22 cellular contexts compared by ENCODE assay signal in the genomic region with DNA sequence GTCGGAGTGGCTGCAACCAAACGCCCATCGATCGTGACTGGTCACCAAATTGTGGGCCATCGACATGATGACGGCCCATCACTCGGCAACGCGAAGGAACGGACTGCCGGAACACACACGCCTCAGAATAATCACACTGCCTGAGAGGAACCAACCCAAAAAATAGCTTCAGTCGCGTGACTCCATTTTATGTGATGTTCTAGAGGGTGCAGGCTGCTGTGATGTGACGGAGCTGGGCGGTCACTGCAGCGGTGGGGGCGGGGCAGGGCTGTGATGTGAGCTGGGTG.
"Had no signal": no experiment of that assay in that cellular context is flagged by ENCODE, and none has a peak within 500 bp of the region (broad histone marks: within the 10 kb centered on the region; RNA-seq: fewer than 3 reads in every experiment).

No MANE protein-coding gene starts in this region.

- H3K9me3 Mint-ChIP-seq: natural killer cell treated with Interleukin-12 subunit alpha and Interleukin-12 subunit beta and Interleukin-15 and Interleukin-18, amount 100 ng/mL, for 72 hours; neural progenitor cell; stimulated activated memory B cell treated with anti-CD40 and anti-IgM and Interleukin-4, amounts not matched to agents 10 μg/mL and 1 μg/mL and 100 μg/mL, for 72 hours; stimulated activated naive CD8-positive, alpha-beta T cell treated with anti-CD3 and anti-CD28 coated beads, Interleukin-15, Interleukin-2, amounts not matched to agents 100 ng/mL and 50 ng/mL, for 24 hours had no signal

- H3K36me3 ChIP-seq: colonic mucosa, neural progenitor cell, pancreas, prostate gland, right lobe of liver, tibial nerve had no signal

- H3K4me1 ChIP-seq: foreskin keratinocyte, pancreas, prostate gland had no signal

- DNase-seq: cerebellar nuclear complex; colonic mucosa; dermis blood vessel endothelial cell; erythroblast; foreskin keratinocyte; head of caudate nucleus; left colon; left ventricle myocardium superior; mammary epithelial cell; occipital lobe; right lobe of liver; stimulated activated CD4-positive, alpha-beta T cell treated with anti-CD3 and anti-CD28 coated beads, Interleukin-15, amount 100 ng/mL, for 24 hours; stimulated activated CD4-positive, alpha-beta T cell treated with anti-CD3 and anti-CD28 coated beads, Interleukin-1b, Interleukin-23, amount 100 ng/mL, for 48 hours; stimulated activated CD4-positive, alpha-beta T cell treated with anti-CD3 and anti-CD28 coated beads, Interleukin-4, amount 100 ng/mL, for 24 hours had no signal

- H3K36me3 Mint-ChIP-seq: natural killer cell treated with Interleukin-12 subunit alpha and Interleukin-12 subunit beta and Interleukin-15 and Interleukin-18, amount 100 ng/mL, for 72 hours; neural progenitor cell; stimulated activated memory B cell treated with anti-CD40 and anti-IgM and Interleukin-4, amounts not matched to agents 10 μg/mL and 1 μg/mL and 100 μg/mL, for 72 hours had no signal

- ATAC-seq: foreskin keratinocyte; left colon; left ventricle myocardium superior; natural killer cell treated with Interleukin-12 subunit alpha and Interleukin-12 subunit beta and Interleukin-15 and Interleukin-18, amount 100 ng/mL, for 72 hours; pancreas; right lobe of liver; stimulated activated memory B cell treated with anti-CD40 and anti-IgM and Interleukin-4, amounts not matched to agents 10 μg/mL and 1 μg/mL and 100 μg/mL, for 72 hours had no signal

- H3K9me3 ChIP-seq: colonic mucosa, pancreas, prostate gland, right lobe of liver, tibial nerve had no signal

- H3K4me1 Mint-ChIP-seq: stimulated activated memory B cell treated with anti-CD40 and anti-IgM and Interleukin-4, amounts not matched to agents 10 μg/mL and 1 μg/mL and 100 μg/mL, for 72 hours had no signal

- H3K4me3 Mint-ChIP-seq: natural killer cell treated with Interleukin-12 subunit alpha and Interleukin-12 subunit beta and Interleukin-15 and Interleukin-18, amount 100 ng/mL, for 72 hours; neural progenitor cell; stimulated activated memory B cell treated with anti-CD40 and anti-IgM and Interleukin-4, amounts not matched to agents 10 μg/mL and 1 μg/mL and 100 μg/mL, for 72 hours; stimulated activated naive CD8-positive, alpha-beta T cell treated with anti-CD3 and anti-CD28 coated beads, Interleukin-15, Interleukin-2, amounts not matched to agents 100 ng/mL and 50 ng/mL, for 24 hours had no signal

- H3K27ac ChIP-seq: colonic mucosa, foreskin keratinocyte, hepatocyte, neural progenitor cell, pancreas, prostate gland, right lobe of liver, tibial nerve had no signal

- H3K4me3 ChIP-seq: colonic mucosa, hepatocyte, neural progenitor cell, pancreas, prostate gland, right lobe of liver, tibial nerve had no signal

- H3K27me3 ChIP-seq: colonic mucosa, foreskin keratinocyte, hepatocyte, neural progenitor cell, pancreas, right lobe of liver, tibial nerve had no signal

- H3K27ac Mint-ChIP-seq: natural killer cell treated with Interleukin-12 subunit alpha and Interleukin-12 subunit beta and Interleukin-15 and Interleukin-18, amount 100 ng/mL, for 72 hours; neural progenitor cell; stimulated activated memory B cell treated with anti-CD40 and anti-IgM and Interleukin-4, amounts not matched to agents 10 μg/mL and 1 μg/mL and 100 μg/mL, for 72 hours; stimulated activated naive CD8-positive, alpha-beta T cell treated with anti-CD3 and anti-CD28 coated beads, Interleukin-15, Interleukin-2, amounts not matched to agents 100 ng/mL and 50 ng/mL, for 24 hours had no signal
